ENCODE assay signal across 1 cellular context in genomic region chr15:43800286-43801136, GRCh38.
A peak's percentile ranks its signal among the peaks of the same experiment; 100 is the strongest.
TF ChIP-seq lines count a peak whose summit lies in the region.

A gene with protein sequence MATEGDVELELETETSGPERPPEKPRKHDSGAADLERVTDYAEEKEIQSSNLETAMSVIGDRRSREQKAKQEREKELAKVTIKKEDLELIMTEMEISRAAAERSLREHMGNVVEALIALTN (plus strand): TSS chr15:43800599. CDS start chr15:43800623, 24 bp downstream.

TF ChIP-seq in A549, 52 proteins besides CTCF, POLR2A, EP300 and RAD21 (continued from another document):
- TF ChIP-seq, protein P1, sequence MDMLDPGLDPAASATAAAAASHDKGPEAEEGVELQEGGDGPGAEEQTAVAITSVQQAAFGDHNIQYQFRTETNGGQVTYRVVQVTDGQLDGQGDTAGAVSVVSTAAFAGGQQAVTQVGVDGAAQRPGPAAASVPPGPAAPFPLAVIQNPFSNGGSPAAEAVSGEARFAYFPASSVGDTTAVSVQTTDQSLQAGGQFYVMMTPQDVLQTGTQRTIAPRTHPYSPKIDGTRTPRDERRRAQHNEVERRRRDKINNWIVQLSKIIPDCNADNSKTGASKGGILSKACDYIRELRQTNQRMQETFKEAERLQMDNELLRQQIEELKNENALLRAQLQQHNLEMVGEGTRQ (IDR thresholded peaks at IDR 0.05): no peak
- TF ChIP-seq POLR2AphosphoS2 (conservative IDR thresholded peaks at IDR 0.05; ENCODE audit: low read length) (no peak; the same call in 1 of the 2 replicates), CBX8 (IDR thresholded peaks at IDR 0.05) (no peak), EHMT2 (IDR thresholded peaks at IDR 0.05; ENCODE audit: low read depth) (no peak), HOXB5 (CRISPR knock-in tag; IDR thresholded peaks at IDR 0.05) (no peak), KDM1A (IDR thresholded peaks at IDR 0.05; ENCODE audit: low read depth) (no peak), JUNB (IDR thresholded peaks at IDR 0.05) (no peak), MYC (IDR thresholded peaks at IDR 0.05; ENCODE audit: borderline replicate concordance, low read length) (no peak), HOXA7 (CRISPR knock-in tag; IDR thresholded peaks at IDR 0.05) (peak; percentile 32; the same call in 1 of the 2 replicates), PHF8 (IDR thresholded peaks at IDR 0.05; ENCODE audit: borderline replicate concordance, low read depth) (no peak), ZNF302 (CRISPR knock-in tag; IDR thresholded peaks at IDR 0.05) (no peak), E2F6 (IDR thresholded peaks at IDR 0.05; ENCODE audit: borderline replicate concordance, low read depth) (peak; percentile 58; the same call in 1 of the 2 replicates)
